In genomic region chr1:3651011-3651938, GRCh38 we compare ENCODE assay signal across 10 cellular contexts. TPM values are rescaled to one million over a fixed set of nuclear protein-coding genes. Genes with fewer than 3 reads are reported as not detected.
A peak's percentile ranks its signal among the peaks of the same experiment; 100 is the strongest.
DNase-seq lines count a peak whose midpoint lies in the region; ATAC-seq, FAIRE-seq and TF ChIP-seq lines count a peak whose summit lies in the region.
"Had no signal": no experiment of that assay in that cellular context is flagged by ENCODE, and none has a peak within 500 bp of the region (broad histone marks: within the 10 kb centered on the region; RNA-seq: fewer than 3 reads in every experiment).

No MANE protein-coding gene starts in this region.

- H3K9ac ChIP-seq in kidney (ENCODE audit: low read length in 2 of 2) = no peak overlapping the region

- peaks cover 28% of the 10 kb centered on the region for H3K4me1 Mint-ChIP-seq in activated T-cell treated with anti-CD3 and anti-CD28 coated beads, Interleukin-2, amount 50 U/mL, for 4 hours (ENCODE audit: low read depth)

- intact Hi-C loops in Right ventricle myocardium superior (cut with DNase I) = no loop called here
- intact Hi-C loops in Right ventricle myocardium inferior (cut with DNase I) = no loop called here
- intact Hi-C loops in kidney (cut with DNase I) = no loop called here

- peaks cover 39% of the 10 kb centered on the region for H3K27me3 Mint-ChIP-seq in activated T-cell treated with anti-CD3 and anti-CD28 coated beads, Interleukin-2, amount 50 U/mL, for 4 hours (ENCODE audit: low read depth)

- no peak for FAIRE-seq in kidney (lab: Jason Lieb, UNC)
- no peak for FAIRE-seq in GM12891 (lab: Jason Lieb, UNC)

- peaks cover 25% of the 10 kb centered on the region for H3K27me3 ChIP-seq in thoracic aorta (replicated peaks; ENCODE audit: insufficient read depth)

- H3K4me1 ChIP-seq in kidney (ENCODE audit: control insufficient read depth in 1 of 2, insufficient read depth in 1 of 2, low read depth in 1 of 2, low read length in 2 of 2) = peaks cover 0 to 12% of the 10 kb centered on the region in 2 donors
- peaks cover 17 to 36% of the 10 kb centered on the region in 2 donors for H3K4me1 ChIP-seq in thoracic aorta (ENCODE audit: control insufficient read depth in 1 of 2, low read depth in 2 of 2)

- H3K4me3 ChIP-seq in kidney (ENCODE audit: low read length in 2 of 2) (no peak overlapping the region), thoracic aorta (peak overlapping the region; percentile 88)

- no peak for TF ChIP-seq POLR2A in GM12891 (IDR thresholded peaks at IDR 0.05; ENCODE audit: low read depth, low read length)

- no peak for ATAC-seq in Right ventricle myocardium superior (ENCODE audit: poor library complexity)
- no peak for ATAC-seq in Right ventricle myocardium inferior
- no peak for ATAC-seq in activated T-cell treated with anti-CD3 and anti-CD28 coated beads, Interleukin-2, amount 50 U/mL, for 4 hours
- ATAC-seq in thoracic aorta (ENCODE audit: insufficient number of reproducible peaks, low FRiP score, low read depth) = no peak

- no peaks in the 10 kb centered on the region for H3K9me3 Mint-ChIP-seq in activated T-cell treated with anti-CD3 and anti-CD28 coated beads, Interleukin-2, amount 50 U/mL, for 4 hours

- peak; percentile 37 for DNase-seq in Right ventricle myocardium superior
- no peak for DNase-seq in Right ventricle myocardium inferior (ENCODE audit: missing footprints)
- DNase-seq in activated T-cell treated with anti-CD3 and anti-CD28 coated beads, Interleukin-2, amount 50 U/mL, for 4 hours = no peak
- DNase-seq in kidney = peak; percentile 76
- DNase-seq in thoracic aorta (ENCODE audit: low spot score) = no peak
- no peak for DNase-seq in GM12891 (ENCODE audit: insufficient read length, low spot score)
- DNase-seq in mucosa of gallbladder (ENCODE audit: low spot score) = no peak
- no peak for DNase-seq in NCI-H345 treated with DMSO at 0.1 percent for 48 hours (lab: John Stamatoyannopoulos, UW; ENCODE audit: unreplicated experiment)
- DNase-seq: activated gamma-delta T cell, AML-193 had no signal

- H3K27ac ChIP-seq in kidney (ENCODE audit: low read depth in 2 of 2, low read length in 2 of 2) (no peak overlapping the region), thoracic aorta (no peak overlapping the region)

- H3K4me3 Mint-ChIP-seq in activated T-cell treated with anti-CD3 and anti-CD28 coated beads, Interleukin-2, amount 50 U/mL, for 4 hours = peak overlapping the region; percentile 61

- H3K36me3 Mint-ChIP-seq in activated T-cell treated with anti-CD3 and anti-CD28 coated beads, Interleukin-2, amount 50 U/mL, for 4 hours (ENCODE audit: insufficient read depth) = no peaks in the 10 kb centered on the region

- H3K36me3 ChIP-seq in kidney (ENCODE audit: control insufficient read depth in 1 of 2, insufficient read depth in 2 of 2, low read length in 2 of 2) = no peaks in the 10 kb centered on the region
- H3K36me3 ChIP-seq in thoracic aorta = peaks cover 10% of the 10 kb centered on the region

- no peak for TF ChIP-seq CTCF in kidney (IDR thresholded peaks at IDR 0.05; ENCODE audit: borderline replicate concordance, extremely low read depth, insufficient read depth)
- no peak for TF ChIP-seq CTCF in thoracic aorta (IDR thresholded peaks at IDR 0.05)

- H3K9me3 ChIP-seq in kidney (ENCODE audit: control insufficient read depth in 1 of 2, low read length in 2 of 2) (no peaks in the 10 kb centered on the region), thoracic aorta (no peaks in the 10 kb centered on the region)

TF ChIP-seq in GM12891, 5 proteins besides CTCF, POLR2A, EP300 and RAD21:
- no peak for TF ChIP-seq TAF1 (IDR thresholded peaks at IDR 0.05; ENCODE audit: low read depth, low read length)
- TF ChIP-seq SPI1 (IDR thresholded peaks at IDR 0.05; ENCODE audit: low read depth, low read length) = no peak

RNA-seq across cellular contexts. Expression of gene TP73, which starts 1.0 kb away (rescaled TPM):
- not detected for total RNA-seq in Right ventricle myocardium superior
- total RNA-seq in Right ventricle myocardium inferior = 0.14 TPM
- under 1 TPM; 0.05 to 0.16 (median 0.08) TPM for total RNA-seq in activated T-cell treated with anti-CD3 and anti-CD28 coated beads, Interleukin-2, amount 50 U/mL, for 4 hours
- total RNA-seq in kidney = 0.54 TPM
- not detected for polyA plus RNA-seq in kidney (ENCODE audit: insufficient read depth, low read depth, low replicate concordance)
- total RNA-seq in thoracic aorta = not detected
- 8.8 TPM for polyA plus RNA-seq in GM12891 (2012; ENCODE audit: low read depth, missing spikeins)
- total RNA-seq in mucosa of gallbladder = 0.17 TPM

RNA-seq across cellular contexts. Expression of gene WRAP73, which starts 1.4 kb away (rescaled TPM):
- 10.0 TPM for total RNA-seq in Right ventricle myocardium superior
- total RNA-seq in Right ventricle myocardium inferior = 14.6 TPM
- total RNA-seq in activated T-cell treated with anti-CD3 and anti-CD28 coated beads, Interleukin-2, amount 50 U/mL, for 4 hours = 10 to 100 TPM; 32.7 to 36.3 (median 34.5) TPM
- total RNA-seq in kidney = 18.4 TPM
- polyA plus RNA-seq in kidney (ENCODE audit: insufficient read depth, low read depth, low replicate concordance) = 19.6 TPM
- 10 to 100 TPM; 22.1 to 24.9 TPM for total RNA-seq in thoracic aorta
- 23.5 TPM for polyA plus RNA-seq in GM12891 (2012; ENCODE audit: low read depth, missing spikeins)
- total RNA-seq in mucosa of gallbladder = 21.6 TPM

RNA-seq across cellular contexts. Expression of gene TPRG1L, which starts 26.5 kb away (rescaled TPM):
- total RNA-seq in Right ventricle myocardium superior (47.0 TPM), Right ventricle myocardium inferior (46.1 TPM), kidney (37.1 TPM), thoracic aorta (10 to 100 TPM; 27.4 to 37.6 TPM), mucosa of gallbladder (96.5 TPM)
- total RNA-seq in activated T-cell treated with anti-CD3 and anti-CD28 coated beads, Interleukin-2, amount 50 U/mL, for 4 hours = 10 to 100 TPM; 15.0 to 17.6 (median 16.0) TPM
- polyA plus RNA-seq in kidney (ENCODE audit: insufficient read depth, low read depth, low replicate concordance) = 72.4 TPM
- polyA plus RNA-seq in GM12891 (2012; ENCODE audit: low read depth, missing spikeins) = 10.6 TPM

RNA-seq across cellular contexts. Expression of gene MEGF6, which starts 40.0 kb away (rescaled TPM):
- 7.3 TPM for total RNA-seq in Right ventricle myocardium superior
- 7.0 TPM for total RNA-seq in Right ventricle myocardium inferior
- under 1 TPM; 0.43 to 0.98 (median 0.84) TPM for total RNA-seq in activated T-cell treated with anti-CD3 and anti-CD28 coated beads, Interleukin-2, amount 50 U/mL, for 4 hours
- total RNA-seq in kidney = 10.9 TPM
- 2.8 TPM for polyA plus RNA-seq in kidney (ENCODE audit: insufficient read depth, low read depth, low replicate concordance)
- total RNA-seq in thoracic aorta = 100 to 1,000 TPM; 273 to 304 TPM
- polyA plus RNA-seq in GM12891 (2012; ENCODE audit: low read depth, missing spikeins) = 0.40 TPM
- total RNA-seq in mucosa of gallbladder = 43.4 TPM

Comparison
In these comparisons a context has a peak if more than half of its experiments do, and no peak if none do; other contexts are left out.
1. DNase-seq: peak in Right ventricle myocardium superior (single experiment) and kidney (single experiment); none in Right ventricle myocardium inferior (single experiment), activated T-cell treated with anti-CD3 and anti-CD28 coated beads, Interleukin-2, amount 50 U/mL, for 4 hours (single experiment), thoracic aorta (single experiment), GM12891 (single experiment), mucosa of gallbladder (single experiment) and NCI-H345 treated with DMSO at 0.1 percent for 48 hours (single experiment).